ENCODE assay signal across 22 cellular contexts in the genomic region with DNA sequence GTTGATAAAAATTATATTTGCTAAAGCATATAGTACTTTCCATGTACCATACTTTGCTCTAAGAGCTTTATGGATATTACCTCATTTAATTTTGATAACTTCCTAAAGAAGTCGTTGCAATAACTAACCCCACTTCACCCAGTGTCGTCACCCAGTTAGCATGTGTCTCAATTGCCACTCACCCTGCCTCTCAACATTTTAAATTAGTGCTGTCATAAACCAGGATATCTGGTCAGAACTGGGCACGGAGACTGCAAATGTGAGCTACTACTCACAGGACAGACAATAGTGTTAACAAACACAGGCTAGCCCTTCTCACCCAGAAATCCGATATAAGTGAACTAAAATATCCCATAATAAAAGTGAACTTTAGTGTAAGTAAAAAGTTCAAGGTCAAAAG.
DNase-seq lines count a peak whose midpoint lies in the region; ATAC-seq, FAIRE-seq and TF ChIP-seq lines count a peak whose summit lies in the region.
"Had no signal": no experiment of that assay in that cellular context is flagged by ENCODE, and none has a peak within 500 bp of the region (broad histone marks: within the 10 kb centered on the region; RNA-seq: fewer than 3 reads in every experiment).

No MANE protein-coding gene starts in this region.

- H3K9me3 ChIP-seq in CD8-positive, alpha-beta T cell (ENCODE audit: low read length): no peaks in the 10 kb centered on the region
- H3K9me3 ChIP-seq in MM.1S (replicated peaks; ENCODE audit: insufficient read depth, low read length): no peaks in the 10 kb centered on the region
- H3K9me3 ChIP-seq in esophagus muscularis mucosa: no peaks in the 10 kb centered on the region
- no peaks in the 10 kb centered on the region for H3K9me3 ChIP-seq in right lobe of liver
- H3K9me3 ChIP-seq: Caco-2, heart left ventricle, psoas muscle had no signal

- no peak for TF ChIP-seq POLR2A in esophagus muscularis mucosa (IDR thresholded peaks at IDR 0.05; ENCODE audit: low read depth)
- no peak for TF ChIP-seq POLR2A in right lobe of liver (IDR thresholded peaks at IDR 0.05)

- H3K4me2 ChIP-seq in MM.1S (ENCODE audit: low read depth, low read length): peak overlapping the region; percentile 71; the same call in 1 of the 2 replicates

- peaks cover 15% of the 10 kb centered on the region for H3F3A ChIP-seq in MM.1S (ENCODE audit: insufficient read depth, low read length)

- TF ChIP-seq EP300 in esophagus muscularis mucosa (IDR thresholded peaks at IDR 0.05): no peak

- H4K20me1 ChIP-seq in MM.1S (ENCODE audit: insufficient read depth, low read length): no peaks in the 10 kb centered on the region

- H3K36me3 Mint-ChIP-seq in CD8-positive, alpha-beta T cell: peaks cover 40% of the 10 kb centered on the region
- no peaks in the 10 kb centered on the region for H3K36me3 Mint-ChIP-seq in natural killer cell treated with Interleukin-12 subunit alpha and Interleukin-12 subunit beta and Interleukin-15 and Interleukin-18, amount 100 ng/mL, for 72 hours
- peaks cover 14% of the 10 kb centered on the region for H3K36me3 Mint-ChIP-seq in nephron progenitor cell (ENCODE audit: low read depth)

- no peaks in the 10 kb centered on the region for H3K27me3 ChIP-seq in CD8-positive, alpha-beta T cell (ENCODE audit: insufficient read depth, low read length)
- no peaks in the 10 kb centered on the region for H3K27me3 ChIP-seq in MM.1S (replicated peaks; ENCODE audit: insufficient read depth, low read length)
- H3K27me3 ChIP-seq in esophagus muscularis mucosa: no peaks in the 10 kb centered on the region
- H3K27me3 ChIP-seq in right lobe of liver: no peaks in the 10 kb centered on the region
- H3K27me3 ChIP-seq: heart left ventricle had no signal

- H3K27ac Mint-ChIP-seq in CD8-positive, alpha-beta T cell: peak overlapping the region; percentile 73
- peak overlapping the region; percentile 36 to 59 for H3K27ac Mint-ChIP-seq in natural killer cell treated with Interleukin-12 subunit alpha and Interleukin-12 subunit beta and Interleukin-15 and Interleukin-18, amount 100 ng/mL, for 72 hours
- H3K27ac Mint-ChIP-seq in nephron progenitor cell: no peak overlapping the region
- H3K27ac Mint-ChIP-seq: activated T-helper 2 cell treated with anti-CD3 and anti-CD28 coated beads, Interferon-gamma antibody, Interleukin-2, Interleukin-4, amounts not matched to agents 10 μg/mL and 5 μg/mL and 100 μg/mL, durations not matched to agents 14 hours and 24 hours and 36 hours; stimulated activated naive B cell treated with anti-CD40 and anti-IgM and Interleukin-4, amounts not matched to agents 10 μg/mL and 1 μg/mL and 100 μg/mL, for 72 hours had no signal

- no peaks in the 10 kb centered on the region for H3K79me2 ChIP-seq in MM.1S (ENCODE audit: low read length)

- H3K36me3 ChIP-seq in CD8-positive, alpha-beta T cell (ENCODE audit: insufficient read depth, low read length): no peaks in the 10 kb centered on the region
- H3K36me3 ChIP-seq in MM.1S (replicated peaks; ENCODE audit: insufficient read depth, low read length): no peaks in the 10 kb centered on the region
- peaks cover 0 to 8% (median 3%) of the 10 kb centered on the region in 4 donors for H3K36me3 ChIP-seq in esophagus muscularis mucosa
- no peaks in the 10 kb centered on the region for H3K36me3 ChIP-seq in right lobe of liver

- ATAC-seq in CD8-positive, alpha-beta T cell: no peak
- no peak for ATAC-seq in natural killer cell treated with Interleukin-12 subunit alpha and Interleukin-12 subunit beta and Interleukin-15 and Interleukin-18, amount 100 ng/mL, for 72 hours
- ATAC-seq in right lobe of liver: no peak
- ATAC-seq: left lobe of liver; psoas muscle; stimulated activated naive B cell treated with anti-CD40 and anti-IgM and Interleukin-4, amounts not matched to agents 10 μg/mL and 1 μg/mL and 100 μg/mL, for 72 hours had no signal

- H3K9me3 Mint-ChIP-seq in CD8-positive, alpha-beta T cell: no peaks in the 10 kb centered on the region
- H3K9me3 Mint-ChIP-seq in natural killer cell treated with Interleukin-12 subunit alpha and Interleukin-12 subunit beta and Interleukin-15 and Interleukin-18, amount 100 ng/mL, for 72 hours: no peaks in the 10 kb centered on the region
- no peaks in the 10 kb centered on the region for H3K9me3 Mint-ChIP-seq in nephron progenitor cell
- H3K9me3 Mint-ChIP-seq: activated T-helper 2 cell treated with anti-CD3 and anti-CD28 coated beads, Interferon-gamma antibody, Interleukin-2, Interleukin-4, amounts not matched to agents 10 μg/mL and 5 μg/mL and 100 μg/mL, durations not matched to agents 14 hours and 24 hours and 36 hours; stimulated activated naive B cell treated with anti-CD40 and anti-IgM and Interleukin-4, amounts not matched to agents 10 μg/mL and 1 μg/mL and 100 μg/mL, for 72 hours had no signal

- intact Hi-C loops in CD8-positive, alpha-beta T cell (cut with DNase I, micrococcal nuclease): no loop called here
- intact Hi-C loops in esophagus muscularis mucosa (cut with DNase I) (loop anchor here (10.0 kb wide), 1 partner anchor 649 kb away; a partner anchor contains a TSS), right lobe of liver (cut with DNase I) (no loop called here)

- POLR2A ChIA-PET in CD8-positive, alpha-beta T cell (lab: Charles Lee): no interaction called here

- no peak overlapping the region for H3K4me3 ChIP-seq in CD8-positive, alpha-beta T cell (ENCODE audit: low read depth, low read length)
- no peak overlapping the region for H3K4me3 ChIP-seq in MM.1S (ENCODE audit: low read length)
- no peak overlapping the region for H3K4me3 ChIP-seq in esophagus muscularis mucosa
- H3K4me3 ChIP-seq in right lobe of liver: no peak overlapping the region
- H3K4me3 ChIP-seq: coronary artery, heart left ventricle, psoas muscle had no signal

- WGBS in esophagus muscularis mucosa: 89% methylated on average over 4 of the region's 4 CpGs
- 83% methylated on average over 4 of the region's 4 CpGs for WGBS in right lobe of liver (ENCODE audit: insufficient coverage, low coverage, low lambda C conversion rate, missing lambda C conversion rate)

- H3K4me1 ChIP-seq in CD8-positive, alpha-beta T cell (ENCODE audit: insufficient read depth, low read length): peaks cover 24% of the 10 kb centered on the region
- H3K4me1 ChIP-seq in MM.1S (ENCODE audit: low read length) (peaks cover 21% of the 10 kb centered on the region), esophagus muscularis mucosa (no peaks in the 10 kb centered on the region), right lobe of liver (no peaks in the 10 kb centered on the region)
- H3K4me1 ChIP-seq: Caco-2, psoas muscle had no signal

- no peaks in the 10 kb centered on the region for H3K9me2 ChIP-seq in MM.1S (replicated peaks; ENCODE audit: insufficient read depth, low read length)

- no peak for FAIRE-seq in GM19239 (lab: Jason Lieb, UNC)
- FAIRE-seq: endometrium, TTC549 had no signal

- H3K27ac ChIP-seq in CD8-positive, alpha-beta T cell (ENCODE audit: low read depth, low read length): no peak overlapping the region
- no peak overlapping the region for H3K27ac ChIP-seq in MM.1S (ENCODE audit: low read length)
- no peak overlapping the region for H3K27ac ChIP-seq in esophagus muscularis mucosa (replicated peaks in 1 of 4)
- H3K27ac ChIP-seq in right lobe of liver: no peak overlapping the region
- H3K27ac ChIP-seq: coronary artery, heart left ventricle, psoas muscle had no signal

- H3K4me1 Mint-ChIP-seq in CD8-positive, alpha-beta T cell (ENCODE audit: low read depth): peaks cover 29% of the 10 kb centered on the region
- H3K4me1 Mint-ChIP-seq in natural killer cell treated with Interleukin-12 subunit alpha and Interleukin-12 subunit beta and Interleukin-15 and Interleukin-18, amount 100 ng/mL, for 72 hours (ENCODE audit: low read depth in 2 of 2): peaks cover 11 to 24% of the 10 kb centered on the region in 2 donors
- no peaks in the 10 kb centered on the region for H3K4me1 Mint-ChIP-seq in nephron progenitor cell

- no peak overlapping the region for H2AFZ ChIP-seq in MM.1S (ENCODE audit: low read length)

- no peak overlapping the region for H3K4me3 Mint-ChIP-seq in CD8-positive, alpha-beta T cell
- H3K4me3 Mint-ChIP-seq in natural killer cell treated with Interleukin-12 subunit alpha and Interleukin-12 subunit beta and Interleukin-15 and Interleukin-18, amount 100 ng/mL, for 72 hours: no peak overlapping the region
- no peak overlapping the region for H3K4me3 Mint-ChIP-seq in nephron progenitor cell
- H3K4me3 Mint-ChIP-seq: activated CD4-positive, alpha-beta T cell treated with anti-CD3 and anti-CD28 coated beads for 36 hours; stimulated activated naive B cell treated with anti-CD40 and anti-IgM and Interleukin-4, amounts not matched to agents 10 μg/mL and 1 μg/mL and 100 μg/mL, for 72 hours had no signal

- no peak for DNase-seq in CD8-positive, alpha-beta T cell
- DNase-seq in MM.1S: no peak
- peak; percentile 34 for DNase-seq in esophagus muscularis mucosa (ENCODE audit: extremely low spot score)
- DNase-seq in natural killer cell treated with Interleukin-12 subunit alpha and Interleukin-12 subunit beta and Interleukin-15 and Interleukin-18, amount 100 ng/mL, for 72 hours (ENCODE audit: low spot score): no peak
- no peak for DNase-seq in nephron progenitor cell
- DNase-seq in GM19239 (ENCODE audit: insufficient read length, low spot score): no peak
- DNase-seq in right lobe of liver: no peak
- DNase-seq: activated CD4-positive, alpha-beta T cell treated with anti-CD3 and anti-CD28 coated beads for 36 hours; Caco-2; heart left ventricle; KBM-7; MV-4-11; NCI-H1694; OCI-M1; psoas muscle; SHP77; stimulated activated naive B cell treated with anti-CD40 and anti-IgM and Interleukin-4, amounts not matched to agents 10 μg/mL and 1 μg/mL and 100 μg/mL, for 72 hours had no signal

- CTCF ChIA-PET in CD8-positive, alpha-beta T cell (lab: Charles Lee): interaction anchor here (1.2 to 1.5 kb wide), 2 partner anchors 62 to 473 kb away, joined by 3 read pairs; no protein-coding TSS in a partner anchor

- H3K27me3 Mint-ChIP-seq in CD8-positive, alpha-beta T cell (ENCODE audit: low read depth): no peaks in the 10 kb centered on the region
- no peaks in the 10 kb centered on the region for H3K27me3 Mint-ChIP-seq in natural killer cell treated with Interleukin-12 subunit alpha and Interleukin-12 subunit beta and Interleukin-15 and Interleukin-18, amount 100 ng/mL, for 72 hours
- H3K27me3 Mint-ChIP-seq in nephron progenitor cell (ENCODE audit: low read depth, poor library complexity): no peaks in the 10 kb centered on the region
- H3K27me3 Mint-ChIP-seq: activated CD4-positive, alpha-beta T cell treated with anti-CD3 and anti-CD28 coated beads for 36 hours; stimulated activated naive B cell treated with anti-CD40 and anti-IgM and Interleukin-4, amounts not matched to agents 10 μg/mL and 1 μg/mL and 100 μg/mL, for 72 hours had no signal

- no peak for TF ChIP-seq CTCF in CD8-positive, alpha-beta T cell (IDR thresholded peaks at IDR 0.05)
- no peak for TF ChIP-seq CTCF in MM.1S (IDR thresholded peaks at IDR 0.05; ENCODE audit: low read length)
- TF ChIP-seq CTCF in esophagus muscularis mucosa (IDR thresholded peaks at IDR 0.05): no peak
- no peak for TF ChIP-seq CTCF in nephron progenitor cell (IDR thresholded peaks at IDR 0.05)
- no peak for TF ChIP-seq CTCF in right lobe of liver (IDR thresholded peaks at IDR 0.05)

- no peak overlapping the region for H3K9ac ChIP-seq in MM.1S (ENCODE audit: low read length)
